ENCODE assay signal across 2 cellular contexts in genomic region chr14:102258136-102258535, GRCh38.
TF ChIP-seq lines count a peak whose summit lies in the region.

No MANE protein-coding gene starts in this region.

TF ChIP-seq in HEK293, 187 proteins besides CTCF, POLR2A, EP300 and RAD21:
- TF ChIP-seq ZBTB21 (tag by site-specific recombination; IDR thresholded peaks at IDR 0.05) = no peak
- peak; percentile 95 for TF ChIP-seq ZNF623 (tag by site-specific recombination; IDR thresholded peaks at IDR 0.05)

TF ChIP-seq in IMR-90, 13 proteins besides CTCF, POLR2A, EP300 and RAD21:
- TF ChIP-seq USF2 (IDR thresholded peaks at IDR 0.05; ENCODE audit: low read depth, low read length) (no peak), BHLHE40 (IDR thresholded peaks at IDR 0.05; ENCODE audit: low read depth, low read length) (no peak), RCOR1 (IDR thresholded peaks at IDR 0.05; ENCODE audit: insufficient replicate concordance, low read length) (no peak), RFX5 (IDR thresholded peaks at IDR 0.05; ENCODE audit: low read depth, low read length) (no peak), NFE2L2 (IDR thresholded peaks at IDR 0.05; ENCODE audit: low read depth, low read length) (no peak), SMC3 (IDR thresholded peaks at IDR 0.05; ENCODE audit: low read depth, low read length) (no peak), ELK1 (IDR thresholded peaks at IDR 0.05; ENCODE audit: borderline replicate concordance, low read depth, low read length) (no peak), CEBPB (IDR thresholded peaks at IDR 0.05; ENCODE audit: low read depth, low read length) (no peak), MAFK (IDR thresholded peaks at IDR 0.05; ENCODE audit: low read depth, low read length) (no peak), FOS (IDR thresholded peaks at IDR 0.05; ENCODE audit: low read depth, low read length) (no peak), MXI1 (IDR thresholded peaks at IDR 0.05; ENCODE audit: borderline replicate concordance, low read depth, low read length) (no peak), CHD1 (IDR thresholded peaks at IDR 0.05; ENCODE audit: low read depth, low read length) (no peak), MAZ (IDR thresholded peaks at IDR 0.05; ENCODE audit: borderline replicate concordance, low read depth, low read length) (no peak)
